In genomic region chr16:85554791-85555548, GRCh38 we compare ENCODE assay signal across 8 cellular contexts. TPM values are rescaled to one million over a fixed set of nuclear protein-coding genes. Genes with fewer than 3 reads are reported as not detected.
A peak's percentile ranks its signal among the peaks of the same experiment; 100 is the strongest.
DNase-seq lines count a peak whose midpoint lies in the region; ATAC-seq and TF ChIP-seq lines count a peak whose summit lies in the region.

No MANE protein-coding gene starts in this region.

- H3F3A ChIP-seq in SK-N-SH (replicated peaks; ENCODE audit: insufficient read depth), result peaks cover 26% of the 10 kb centered on the region

- no peaks in the 10 kb centered on the region for H3K9me2 ChIP-seq in SK-N-SH

- peak; percentile 39 for DNase-seq in Ammon's horn (ENCODE audit: low spot score)
- peak in 1 of 2 experiments; percentile 50 for DNase-seq in HL-60 (ENCODE audit: low read depth in 1 of 2, low spot score in 1 of 2)
- DNase-seq in SK-N-SH, result no peak
- DNase-seq in activated naive CD8-positive, alpha-beta T cell treated with anti-CD3 and anti-CD28 coated beads, Interleukin-2, amount 10 ng/mL, durations not matched to agents 7 days and 5 days, result peak; percentile 76
- peak; percentile 70 to 71 for DNase-seq in heart right ventricle
- no peak for DNase-seq in retinal pigment epithelial cell (ENCODE audit: low read depth)

- H3K9me3 ChIP-seq in SK-N-SH, result no peaks in the 10 kb centered on the region
- no peaks in the 10 kb centered on the region for H3K9me3 ChIP-seq in heart right ventricle

- TF ChIP-seq CTCF in HL-60 (IDR thresholded peaks at IDR 0.05; ENCODE audit: insufficient read depth, low read length) (no peak), SK-N-SH (IDR thresholded peaks at IDR 0.05) (no peak), heart right ventricle (IDR thresholded peaks at IDR 0.05) (peak in 1 of 9 donors; percentile 10), retinal pigment epithelial cell (conservative IDR thresholded peaks at IDR 0.05; ENCODE audit: low read depth, low read length) (no peak)

- H3K79me2 ChIP-seq in SK-N-SH (ENCODE audit: insufficient read depth), result peaks cover 41% of the 10 kb centered on the region

- H3K4me3 ChIP-seq in HL-60 (replicated peaks; ENCODE audit: insufficient read depth, low read length) (peak overlapping the region; percentile 64), SK-N-SH (ENCODE audit: low read depth in 2 of 2, low read length in 1 of 2) (peak overlapping the region; percentile 75 to 84), heart right ventricle (peak overlapping the region; percentile 59 to 86 (median 77)), retinal pigment epithelial cell (ENCODE audit: low read length) (peak overlapping the region; percentile 68)

- H4K20me1 ChIP-seq in SK-N-SH (ENCODE audit: insufficient read depth), result peaks cover 31% of the 10 kb centered on the region

- CTCF ChIA-PET in SK-N-SH (lab: Yijun Ruan, JAX), result interaction anchor here (1.0 to 6.1 kb wide), 18 partner anchors 9 to 440 kb away, joined by 3 to 43 read pairs (median 6); no protein-coding TSS in a partner anchor

- H3K4me1 ChIP-seq in SK-N-SH (ENCODE audit: control insufficient read depth in 1 of 2, insufficient read depth in 2 of 2, low read depth in 1 of 2, low read length in 1 of 2) (peaks cover 10 to 52% of the 10 kb centered on the region in 2 experiments; a peak in 3 of 4 replicates), heart right ventricle (peaks cover 6 to 60% (median 47%) of the 10 kb centered on the region in 9 donors)

- no peak for TF ChIP-seq RAD21 in SK-N-SH (IDR thresholded peaks at IDR 0.05; ENCODE audit: low read length)

- 2% methylated on average over 42 of the region's 68 CpGs for WGBS in SK-N-SH (ENCODE audit: low lambda C conversion rate)
- whole genome bisulfite sequencing in heart right ventricle, 2 donors, result 0% methylated on average over 46 to 58 of the region's 68 CpGs

- POLR2A ChIA-PET in SK-N-SH (lab: Yijun Ruan, JAX), result interaction anchor here (0.7 to 2.4 kb wide), 7 partner anchors 10 to 268 kb away, joined by 3 to 16 read pairs (median 4); no protein-coding TSS in a partner anchor
- POLR2A ChIA-PET in activated naive CD8-positive, alpha-beta T cell treated with anti-CD3 and anti-CD28 coated beads, Interleukin-2, amount 10 ng/mL, durations not matched to agents 7 days and 5 days (lab: Charles Lee), result interaction anchor here (0.8 to 9.7 kb wide), 10 partner anchors 9 to 249 kb away, joined by 3 to 175 read pairs (median 6); partner anchors contain the start of gene GSE1

- H3K27me3 Mint-ChIP-seq in activated naive CD8-positive, alpha-beta T cell treated with anti-CD3 and anti-CD28 coated beads, Interleukin-2, amount 10 ng/mL, durations not matched to agents 7 days and 5 days, result no peaks in the 10 kb centered on the region

- H3K27me3 ChIP-seq in HL-60 (ENCODE audit: insufficient read depth, poor library complexity, severe bottlenecking) (no peaks in the 10 kb centered on the region), SK-N-SH (ENCODE audit: insufficient read depth) (no peaks in the 10 kb centered on the region), heart right ventricle (no peaks in the 10 kb centered on the region)

- H3K36me3 ChIP-seq in SK-N-SH (replicated peaks in 1 of 2; ENCODE audit: control insufficient read depth in 1 of 2, insufficient read depth in 2 of 2, low read length in 1 of 2) (no peaks in the 10 kb centered on the region), heart right ventricle (no peaks in the 10 kb centered on the region)

- H3K9ac ChIP-seq in SK-N-SH, result peak overlapping the region; percentile 82

- peak overlapping the region; percentile 100 for H3K4me2 ChIP-seq in SK-N-SH

- peak; percentile 18 for ATAC-seq in activated naive CD8-positive, alpha-beta T cell treated with anti-CD3 and anti-CD28 coated beads, Interleukin-2, amount 10 ng/mL, durations not matched to agents 7 days and 5 days (ENCODE audit: low read depth)
- peak; percentile 25 to 64 (median 52) for ATAC-seq in heart right ventricle
- ATAC-seq in GM18870 (IDR thresholded peaks at IDR 0.05; ENCODE audit: unreplicated experiment), result no peak
- ATAC-seq in GM21737 (IDR thresholded peaks at IDR 0.05; ENCODE audit: unreplicated experiment), result no peak

- intact Hi-C loops in heart right ventricle (cut with DNase I), result loop anchor here in 7 of 10 donors (2.0 to 5.0 kb wide), 8 partner anchors 52 to 1368 kb away; partner anchors contain the start of genes GSE1 (in 4 of the 7) and TAF1C (in 1 of the 7)

- no peaks in the 10 kb centered on the region for H3K9me3 Mint-ChIP-seq in activated naive CD8-positive, alpha-beta T cell treated with anti-CD3 and anti-CD28 coated beads, Interleukin-2, amount 10 ng/mL, durations not matched to agents 7 days and 5 days

- H3K27ac ChIP-seq in HL-60 (replicated peaks) (peak overlapping the region; percentile 98), SK-N-SH (ENCODE audit: low read depth in 2 of 2, low read length in 1 of 2) (peak overlapping the region; percentile 73 to 99), heart right ventricle (peak overlapping the region; percentile 77 to 96 (median 94))

- H3K4me1 Mint-ChIP-seq in activated naive CD8-positive, alpha-beta T cell treated with anti-CD3 and anti-CD28 coated beads, Interleukin-2, amount 10 ng/mL, durations not matched to agents 7 days and 5 days, result peaks cover 34% of the 10 kb centered on the region

- H3K4me3 Mint-ChIP-seq in activated naive CD8-positive, alpha-beta T cell treated with anti-CD3 and anti-CD28 coated beads, Interleukin-2, amount 10 ng/mL, durations not matched to agents 7 days and 5 days, result peak overlapping the region; percentile 97

- peak in 1 of 2 experiments; percentile 24; a peak in 1 of 4 replicates for TF ChIP-seq EP300 in SK-N-SH (IDR thresholded peaks at IDR 0.05; ENCODE audit: borderline replicate concordance in 1 of 2, low read depth in 1 of 2, low read length in 1 of 2)

- peak overlapping the region; percentile 68; the same call in 1 of the 2 replicates for H2AFZ ChIP-seq in SK-N-SH (ENCODE audit: low read depth)

- H3K27ac Mint-ChIP-seq in activated naive CD8-positive, alpha-beta T cell treated with anti-CD3 and anti-CD28 coated beads, Interleukin-2, amount 10 ng/mL, durations not matched to agents 7 days and 5 days, result peak overlapping the region; percentile 98

- H3K36me3 Mint-ChIP-seq in activated naive CD8-positive, alpha-beta T cell treated with anti-CD3 and anti-CD28 coated beads, Interleukin-2, amount 10 ng/mL, durations not matched to agents 7 days and 5 days, result no peaks in the 10 kb centered on the region

TF ChIP-seq in SK-N-SH, 30 proteins besides CTCF, POLR2A, EP300 and RAD21 (continues in another document):
- TF ChIP-seq PBX3 (IDR thresholded peaks at IDR 0.05) (no peak), SIN3A (IDR thresholded peaks at IDR 0.05; ENCODE audit: borderline replicate concordance, low read depth, low read length) (0 out of 2 replicates have a peak, but pooled peaks have one; percentile 9), IRF3 (IDR thresholded peaks at IDR 0.05; ENCODE audit: low read depth, low read length) (no peak), FOXM1 (IDR thresholded peaks at IDR 0.05; ENCODE audit: low read depth) (no peak), RFX5 (IDR thresholded peaks at IDR 0.05; ENCODE audit: low read length) (no peak), ELF1 (IDR thresholded peaks at IDR 0.05) (no peak), JUND (IDR thresholded peaks at IDR 0.05) (peak; percentile 39; the same call in 1 of the 2 replicates), USF2 (IDR thresholded peaks at IDR 0.05; ENCODE audit: borderline replicate concordance, low read depth, low read length) (no peak), SMC3 (IDR thresholded peaks at IDR 0.05; ENCODE audit: low read depth, low read length) (no peak), MEF2A (IDR thresholded peaks at IDR 0.05; ENCODE audit: borderline replicate concordance, low read depth) (no peak), NFIC (IDR thresholded peaks at IDR 0.05; ENCODE audit: borderline replicate concordance) (peak; percentile 48; the same call in 1 of the 2 replicates), POLR2AphosphoS5 (IDR thresholded peaks at IDR 0.05; ENCODE audit: low read depth, low read length) (peak; percentile 32; the same call in 1 of the 2 replicates), MXI1 (IDR thresholded peaks at IDR 0.05; ENCODE audit: low read depth, low read length) (0 out of 2 replicates have a peak, but pooled peaks have one; percentile 3), RCOR1 (IDR thresholded peaks at IDR 0.05; ENCODE audit: low read length) (no peak), RXRA (IDR thresholded peaks at IDR 0.05; ENCODE audit: borderline replicate concordance, low read depth) (peak; percentile 56; the same call in 1 of the 2 replicates)

RNA-seq across cellular contexts. Expression of gene GSE1, which starts 58.2 kb away (rescaled TPM):
- 22.7 and 26.5 TPM in 2 replicates for polyA plus RNA-seq in SK-N-SH (2012; rRNA removed)
- 18.5 and 22.7 TPM in 2 replicates for polyA plus RNA-seq in SK-N-SH (2012; cell fraction: cytosol; rRNA removed)
- polyA plus RNA-seq in SK-N-SH (2012; cell fraction: nucleus; rRNA removed), result 94.0 and 103 TPM in 2 replicates
- total RNA-seq in activated naive CD8-positive, alpha-beta T cell treated with anti-CD3 and anti-CD28 coated beads, Interleukin-2, amount 10 ng/mL, durations not matched to agents 7 days and 5 days, result 10 to 100 TPM; 60.9 to 62.5 TPM
- 10 to 100 TPM; 31.1 to 53.2 (median 33.6) TPM for total RNA-seq in heart right ventricle
- polyA plus RNA-seq in heart right ventricle, result 10 to 100 TPM; 15.6 to 25.0 TPM

Comparison
In these comparisons a context has a peak if more than half of its experiments do, and no peak if none do; other contexts are left out.
1. DNase-seq: peak in Ammon's horn (single experiment), activated naive CD8-positive, alpha-beta T cell treated with anti-CD3 and anti-CD28 coated beads, Interleukin-2, amount 10 ng/mL, durations not matched to agents 7 days and 5 days (single experiment) and heart right ventricle (2 of 2); none in SK-N-SH (single experiment) and retinal pigment epithelial cell (single experiment).
2. ATAC-seq: peak in activated naive CD8-positive, alpha-beta T cell treated with anti-CD3 and anti-CD28 coated beads, Interleukin-2, amount 10 ng/mL, durations not matched to agents 7 days and 5 days (single experiment) and heart right ventricle (8 of 8); none in GM18870 (single experiment) and GM21737 (single experiment).
3. Peak in every context shown above with its lines, with median percentiles within 50 percentile points of each other: H3K27ac ChIP-seq and H3K4me3 ChIP-seq.